ENCODE assay signal across 8 cellular contexts in genomic region chr3:194344012-194344411, GRCh38. TPM values are rescaled to one million over a fixed set of nuclear protein-coding genes. Genes with fewer than 3 reads are reported as not detected.
A peak's percentile ranks its signal among the peaks of the same experiment; 100 is the strongest.
DNase-seq lines count a peak whose midpoint lies in the region; TF ChIP-seq lines count a peak whose summit lies in the region.

No MANE protein-coding gene starts in this region.

- no peaks in the 10 kb centered on the region for H3K79me1 ChIP-seq in mesenchymal stem cell (replicated peaks; ENCODE audit: low read length, poor library complexity, severe bottlenecking)

- no peak overlapping the region for H2BK120ac ChIP-seq in mesenchymal stem cell (ENCODE audit: low read depth, low read length)

- DNase-seq in GM20000 (ENCODE audit: low spot score) (peak; percentile 88), NCI-H226 (peak; percentile 29), dorsolateral prefrontal cortex (peak; percentile 58 to 85 (median 69)), mesenchymal stem cell (peak; percentile 66), NCI-H2227 treated with DMSO at 0.1 percent for 48 hours (lab: John Stamatoyannopoulos, UW) (no peak)
- DNase-seq in activated CD4-positive, alpha-beta T cell treated with anti-CD3 and anti-CD28 coated beads, Interleukin-2, amount 50 U/mL, for 24 hours (ENCODE audit: low read depth in 1 of 2, low spot score in 1 of 2): peak; percentile 53 to 61
- DNase-seq in stimulated activated CD8-positive, alpha-beta memory T cell treated with anti-CD3 and anti-CD28 coated beads, Interleukin-4, amount 100 ng/mL, for 24 hours (ENCODE audit: low read depth): peak; percentile 59

- H4K91ac ChIP-seq in mesenchymal stem cell (ENCODE audit: low read length): no peak overlapping the region

- H3K4me1 ChIP-seq in BLaER1 (peaks cover 66% of the 10 kb centered on the region), mesenchymal stem cell (ENCODE audit: control insufficient read depth, insufficient read depth, low read depth, low read length) (peaks cover 6% of the 10 kb centered on the region)

- no peak overlapping the region for H3K4me3 ChIP-seq in BLaER1
- no peak overlapping the region for H3K4me3 ChIP-seq in dorsolateral prefrontal cortex
- no peak overlapping the region for H3K4me3 ChIP-seq in mesenchymal stem cell (ENCODE audit: insufficient read depth in 1 of 2, low read depth in 1 of 2, low read length in 2 of 2)

- H4K20me1 ChIP-seq in BLaER1: no peaks in the 10 kb centered on the region

- no peak overlapping the region for H3K9ac ChIP-seq in BLaER1
- no peak overlapping the region for H3K9ac ChIP-seq in mesenchymal stem cell (ENCODE audit: low read length)

- H3K14ac ChIP-seq in mesenchymal stem cell (ENCODE audit: low read length in 2 of 2): no peak overlapping the region

- H3K18ac ChIP-seq in mesenchymal stem cell (ENCODE audit: low read depth in 1 of 2, low read length in 2 of 2): no peak overlapping the region

- TF ChIP-seq CTCF in GM20000 (IDR thresholded peaks at IDR 0.05; ENCODE audit: extremely low read depth, missing control alignments) (peak; percentile 86), dorsolateral prefrontal cortex (IDR thresholded peaks at IDR 0.05 in 54 of 56, conservative IDR thresholded peaks at IDR 0.05 in 2 of 56; ENCODE audit: low read depth in 1 of 56, partially characterized antibody in 56 of 56) (peak; percentile 69 to 96 (median 89))

- H3K4ac ChIP-seq in mesenchymal stem cell (ENCODE audit: low read depth in 1 of 2, low read length in 2 of 2): no peak overlapping the region

- intact Hi-C loops in dorsolateral prefrontal cortex (cut with DNase I): no loop called here

- no peak overlapping the region for H4K8ac ChIP-seq in mesenchymal stem cell (ENCODE audit: low read length)

- H3K36me3 ChIP-seq in BLaER1 (no peaks in the 10 kb centered on the region), mesenchymal stem cell (ENCODE audit: control insufficient read depth in 1 of 2, insufficient read depth in 2 of 2, low read depth in 1 of 2, low read length in 2 of 2) (no peaks in the 10 kb centered on the region)

- H3K9me3 ChIP-seq in BLaER1: no peaks in the 10 kb centered on the region
- no peaks in the 10 kb centered on the region for H3K9me3 ChIP-seq in mesenchymal stem cell (ENCODE audit: control insufficient read depth, low read length)

- H3K27ac ChIP-seq in BLaER1: peak overlapping the region; percentile 40; the same call in 1 of the 2 replicates
- no peak overlapping the region for H3K27ac ChIP-seq in dorsolateral prefrontal cortex
- H3K27ac ChIP-seq in mesenchymal stem cell (ENCODE audit: low read length, poor library complexity, severe bottlenecking): no peak overlapping the region

- H2AK5ac ChIP-seq in mesenchymal stem cell (ENCODE audit: low read length, severe bottlenecking): no peak overlapping the region

- no peak overlapping the region for H2BK5ac ChIP-seq in mesenchymal stem cell (ENCODE audit: low read depth, low read length, poor library complexity, severe bottlenecking)

- no peak overlapping the region for H2AFZ ChIP-seq in mesenchymal stem cell (ENCODE audit: low read depth, low read length)

- H3K27me3 ChIP-seq in BLaER1 (no peaks in the 10 kb centered on the region), dorsolateral prefrontal cortex (peaks cover 0 to 10% (median 0%) of the 10 kb centered on the region in 45 donors), mesenchymal stem cell (ENCODE audit: control insufficient read depth in 1 of 2, insufficient read depth in 1 of 2, low read length in 2 of 2) (peaks cover 38 to 53% of the 10 kb centered on the region in 2 experiments)

- peak overlapping the region; percentile 84; the same call in 1 of the 2 replicates for H3K4me2 ChIP-seq in BLaER1
- H3K4me2 ChIP-seq in mesenchymal stem cell (ENCODE audit: low read length, poor library complexity, severe bottlenecking): no peak overlapping the region

- H2BK12ac ChIP-seq in mesenchymal stem cell (ENCODE audit: low read length in 2 of 2): no peak overlapping the region

- 26% methylated on average over 9 of the region's 9 CpGs for WGBS in mesenchymal stem cell

- no peak overlapping the region for H2BK15ac ChIP-seq in mesenchymal stem cell (ENCODE audit: low read depth, poor library complexity, severe bottlenecking)

- H3K23ac ChIP-seq in mesenchymal stem cell (ENCODE audit: low read length in 2 of 2): no peak overlapping the region

RNA-seq across cellular contexts. Expression of gene CPN2, which starts 7.1 kb away (rescaled TPM):
- not detected for total RNA-seq in dorsolateral prefrontal cortex
- not detected for polyA plus RNA-seq in mesenchymal stem cell (2013, experiment 1 of 2)
- polyA plus RNA-seq in mesenchymal stem cell (2013, experiment 2 of 2): not detected

RNA-seq across cellular contexts. Expression of gene LRRC15, which starts 25.5 kb away (rescaled TPM):
- total RNA-seq in dorsolateral prefrontal cortex: under 1 TPM in 7 of 120 experiments, not detected in 113; 0.06 to 0.18 (median 0.07) TPM
- polyA plus RNA-seq in mesenchymal stem cell (2013, experiment 1 of 2): 0.55 TPM
- 0.56 TPM for polyA plus RNA-seq in mesenchymal stem cell (2013, experiment 2 of 2)

RNA-seq across cellular contexts. Expression of gene GP5, which starts 55.1 kb away (rescaled TPM):
- under 1 TPM in 66 of 120 experiments, not detected in 54; 0.10 to 0.52 (median 0.19) TPM for total RNA-seq in dorsolateral prefrontal cortex
- 0.03 TPM for polyA plus RNA-seq in mesenchymal stem cell (2013, experiment 1 of 2)
- 0.03 TPM for polyA plus RNA-seq in mesenchymal stem cell (2013, experiment 2 of 2)
